ENCODE assay signal across 20 cellular contexts in the genomic region with DNA sequence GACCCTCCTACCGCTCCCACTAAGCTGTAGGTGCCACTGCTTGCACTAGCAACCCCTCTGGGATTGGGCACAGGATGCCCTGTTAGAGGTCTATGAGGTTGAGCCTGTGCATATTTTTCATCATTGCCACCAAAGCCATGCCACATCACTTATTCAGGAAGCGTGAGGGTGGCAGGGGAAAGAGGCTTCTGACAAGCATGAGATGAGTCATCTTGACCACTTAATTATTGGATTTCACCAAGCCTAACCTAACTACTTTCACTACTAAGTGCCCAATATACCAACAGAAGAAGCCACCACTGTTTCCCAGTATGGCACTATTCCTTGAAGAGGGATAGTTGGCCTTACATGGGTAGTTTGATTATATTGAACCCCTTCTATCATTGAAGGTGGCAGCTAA.
"Had no signal": no experiment of that assay in that cellular context is flagged by ENCODE, and none has a peak within 500 bp of the region (broad histone marks: within the 10 kb centered on the region; RNA-seq: fewer than 3 reads in every experiment).

No MANE protein-coding gene starts in this region.

- FAIRE-seq: frontal cortex, islet of Langerhans, small intestine had no signal

- DNase-seq: cortex of kidney; dorsolateral prefrontal cortex; effector CD8-positive, alpha-beta T cell; heart right ventricle; hypothalamus; kidney glomerular epithelial cell; mammary epithelial cell; mucosa of descending colon; naive thymus-derived CD8-positive, alpha-beta T cell; posterior cingulate gyrus; sigmoid colon; small intestine; stimulated activated CD4-positive, alpha-beta T cell treated with anti-CD3 and anti-CD28 coated beads, Interleukin-12 subunit alpha, Interleukin-12 subunit beta, amount 100 ng/mL, for 4 hours; stimulated activated naive CD4-positive, alpha-beta T cell; stomach; substantia nigra; transverse colon had no signal

- ATAC-seq: heart right ventricle; left lobe of liver; mucosa of descending colon; naive thymus-derived CD8-positive, alpha-beta T cell had no signal
